ENCODE assay signal across 8 cellular contexts in the genomic region with DNA sequence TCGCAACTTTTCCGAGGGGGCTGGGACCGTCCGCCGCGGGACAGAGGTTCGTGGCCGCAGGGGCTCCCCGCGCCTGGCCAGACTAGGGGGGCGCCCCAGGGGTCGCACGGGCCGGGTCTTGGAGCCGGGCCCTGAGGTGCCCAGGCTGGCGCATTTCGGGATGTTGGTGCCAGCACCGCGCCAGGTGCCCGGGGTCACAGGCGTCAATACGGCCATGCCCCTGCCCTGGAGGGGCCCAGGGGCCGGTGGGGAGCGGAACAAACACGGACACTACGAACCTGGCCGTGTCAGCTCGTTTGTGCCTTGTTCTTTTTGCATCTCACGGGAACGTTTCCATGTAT. TPM values are rescaled to one million over a fixed set of nuclear protein-coding genes. Genes with fewer than 3 reads are reported as not detected.
DNase-seq lines count a peak whose midpoint lies in the region; ATAC-seq, FAIRE-seq and TF ChIP-seq lines count a peak whose summit lies in the region.

No MANE protein-coding gene starts in this region.

- POLR2A ChIA-PET in activated CD4-positive, alpha-beta T cell treated with anti-CD3 and anti-CD28 coated beads for 36 hours (lab: Charles Lee): no interaction called here

- no peak overlapping the region for H3K27ac ChIP-seq in kidney (ENCODE audit: low read depth in 2 of 2, low read length in 2 of 2)
- peak overlapping the region in 1 of 2 donors; percentile 56 for H3K27ac ChIP-seq in thoracic aorta

- intact Hi-C loops in activated CD4-positive, alpha-beta T cell treated with anti-CD3 and anti-CD28 coated beads for 36 hours (cut with DNase I, micrococcal nuclease): loop anchor here in 1 of 2 experiments (2.0 to 5.0 kb wide), 2 partner anchors 97 to 99 kb away; a partner anchor contains a TSS
- intact Hi-C loops in kidney (cut with DNase I): no loop called here
- intact Hi-C loops in posterior vena cava (cut with DNase I): no loop called here

- H3K9ac ChIP-seq in kidney (ENCODE audit: low read length in 2 of 2): no peak overlapping the region

- CTCF ChIA-PET in activated CD4-positive, alpha-beta T cell treated with anti-CD3 and anti-CD28 coated beads for 36 hours (lab: Charles Lee): no interaction called here

- H3K4me1 Mint-ChIP-seq in activated CD4-positive, alpha-beta T cell treated with anti-CD3 and anti-CD28 coated beads for 36 hours: peaks cover 8% of the 10 kb centered on the region
- peaks cover 16% of the 10 kb centered on the region for H3K4me1 Mint-ChIP-seq in activated naive CD8-positive, alpha-beta T cell treated with anti-CD3 and anti-CD28 coated beads for 36 hours

- peak overlapping the region; percentile 59 for H3K27ac Mint-ChIP-seq in activated CD4-positive, alpha-beta T cell treated with anti-CD3 and anti-CD28 coated beads for 36 hours
- H3K27ac Mint-ChIP-seq in activated naive CD8-positive, alpha-beta T cell treated with anti-CD3 and anti-CD28 coated beads for 36 hours: peak overlapping the region; percentile 73

- TF ChIP-seq CTCF in kidney (IDR thresholded peaks at IDR 0.05; ENCODE audit: borderline replicate concordance, extremely low read depth, insufficient read depth) (no peak), thoracic aorta (IDR thresholded peaks at IDR 0.05) (no peak)

- no peaks in the 10 kb centered on the region for H3K36me3 Mint-ChIP-seq in activated CD4-positive, alpha-beta T cell treated with anti-CD3 and anti-CD28 coated beads for 36 hours (ENCODE audit: low read depth)
- H3K36me3 Mint-ChIP-seq in activated naive CD8-positive, alpha-beta T cell treated with anti-CD3 and anti-CD28 coated beads for 36 hours: no peaks in the 10 kb centered on the region

- H3K9me3 ChIP-seq in kidney (ENCODE audit: control insufficient read depth in 1 of 2, low read length in 2 of 2) (no peaks in the 10 kb centered on the region), thoracic aorta (no peaks in the 10 kb centered on the region)

- no peak for DNase-seq in activated CD4-positive, alpha-beta T cell treated with anti-CD3 and anti-CD28 coated beads for 36 hours
- no peak for DNase-seq in activated CD4-positive, alpha-beta T cell treated with anti-CD3 and anti-CD28 coated beads for 48 hours
- no peak for DNase-seq in activated naive CD8-positive, alpha-beta T cell treated with anti-CD3 and anti-CD28 coated beads for 36 hours
- DNase-seq in kidney (peak; percentile 73), thoracic aorta (ENCODE audit: low spot score) (no peak), posterior vena cava (ENCODE audit: low spot score) (no peak), DMS79 (lab: John Stamatoyannopoulos, UW) (no peak)

- H3K27me3 ChIP-seq in thoracic aorta (replicated peaks; ENCODE audit: insufficient read depth): no peaks in the 10 kb centered on the region

- H3K4me1 ChIP-seq in kidney (ENCODE audit: control insufficient read depth in 1 of 2, insufficient read depth in 1 of 2, low read depth in 1 of 2, low read length in 2 of 2): peaks cover 0 to 5% of the 10 kb centered on the region in 2 donors
- peaks cover 0 to 15% of the 10 kb centered on the region in 2 donors for H3K4me1 ChIP-seq in thoracic aorta (ENCODE audit: control insufficient read depth in 1 of 2, low read depth in 2 of 2)

- no peak for FAIRE-seq in kidney (lab: Jason Lieb, UNC)

- no peak for ATAC-seq in activated CD4-positive, alpha-beta T cell treated with anti-CD3 and anti-CD28 coated beads for 36 hours
- no peak for ATAC-seq in thoracic aorta (ENCODE audit: insufficient number of reproducible peaks, low FRiP score, low read depth)
- ATAC-seq in GM18870 (IDR thresholded peaks at IDR 0.05; ENCODE audit: unreplicated experiment): no peak

- peak overlapping the region; percentile 69 for H3K4me3 Mint-ChIP-seq in activated CD4-positive, alpha-beta T cell treated with anti-CD3 and anti-CD28 coated beads for 36 hours
- peak overlapping the region; percentile 83 for H3K4me3 Mint-ChIP-seq in activated naive CD8-positive, alpha-beta T cell treated with anti-CD3 and anti-CD28 coated beads for 36 hours

- H3K9me3 Mint-ChIP-seq in activated CD4-positive, alpha-beta T cell treated with anti-CD3 and anti-CD28 coated beads for 36 hours (ENCODE audit: low read depth): no peaks in the 10 kb centered on the region
- H3K9me3 Mint-ChIP-seq in activated naive CD8-positive, alpha-beta T cell treated with anti-CD3 and anti-CD28 coated beads for 36 hours: no peaks in the 10 kb centered on the region

- H3K4me3 ChIP-seq in kidney (ENCODE audit: low read length in 2 of 2): peak overlapping the region; percentile 18 to 56
- peak overlapping the region; percentile 89 for H3K4me3 ChIP-seq in thoracic aorta

- H3K27me3 Mint-ChIP-seq in activated CD4-positive, alpha-beta T cell treated with anti-CD3 and anti-CD28 coated beads for 36 hours: peaks cover 48% of the 10 kb centered on the region
- H3K27me3 Mint-ChIP-seq in activated naive CD8-positive, alpha-beta T cell treated with anti-CD3 and anti-CD28 coated beads for 36 hours: peaks cover 59% of the 10 kb centered on the region

- H3K36me3 ChIP-seq in kidney (ENCODE audit: control insufficient read depth in 1 of 2, insufficient read depth in 2 of 2, low read length in 2 of 2) (no peaks in the 10 kb centered on the region), thoracic aorta (no peaks in the 10 kb centered on the region)

RNA-seq across cellular contexts. Expression of a gene that starts 0.4 kb away (rescaled TPM):
- total RNA-seq in activated CD4-positive, alpha-beta T cell treated with anti-CD3 and anti-CD28 coated beads for 36 hours: 1 to 10 TPM; 1.3 to 1.5 TPM
- 1 to 10 TPM; 1.6 TPM for total RNA-seq in activated naive CD8-positive, alpha-beta T cell treated with anti-CD3 and anti-CD28 coated beads for 36 hours
- total RNA-seq in kidney (10.4 TPM), thoracic aorta (10 to 100 TPM in 1 of 2 donors, 1 to 10 TPM in 1; 9.1 to 11.0 TPM), posterior vena cava (1 to 10 TPM; 6.9 to 8.1 TPM)
- polyA plus RNA-seq in kidney (ENCODE audit: insufficient read depth, low read depth, low replicate concordance): 2.6 TPM

RNA-seq across cellular contexts. Expression of a gene that starts 40.8 kb away (rescaled TPM):
- 10 to 100 TPM; 58.3 to 77.6 TPM for total RNA-seq in activated CD4-positive, alpha-beta T cell treated with anti-CD3 and anti-CD28 coated beads for 36 hours
- 10 to 100 TPM; 62.4 to 63.3 TPM for total RNA-seq in activated naive CD8-positive, alpha-beta T cell treated with anti-CD3 and anti-CD28 coated beads for 36 hours
- total RNA-seq in kidney: 52.0 TPM
- 29.1 TPM for polyA plus RNA-seq in kidney (ENCODE audit: insufficient read depth, low read depth, low replicate concordance)
- 10 to 100 TPM; 62.3 to 73.4 TPM for total RNA-seq in thoracic aorta
- total RNA-seq in posterior vena cava: 10 to 100 TPM; 42.4 TPM
